ENCODE assay signal across 17 cellular contexts in genomic region chr4:142036795-142037583, GRCh38.
A peak's percentile ranks its signal among the peaks of the same experiment; 100 is the strongest.
DNase-seq lines count a peak whose midpoint lies in the region; ATAC-seq and TF ChIP-seq lines count a peak whose summit lies in the region.
"Had no signal": no experiment of that assay in that cellular context is flagged by ENCODE, and none has a peak within 500 bp of the region (broad histone marks: within the 10 kb centered on the region; RNA-seq: fewer than 3 reads in every experiment).

No MANE protein-coding gene starts in this region.

- TF ChIP-seq POLR2A in HCT116 (IDR thresholded peaks at IDR 0.05; ENCODE audit: borderline replicate concordance, extremely low read depth, insufficient read depth, insufficient read length) (no peak), body of pancreas (IDR thresholded peaks at IDR 0.05) (no peak), transverse colon (IDR thresholded peaks at IDR 0.05) (no peak)

- no peak overlapping the region for H3K9ac ChIP-seq in HCT116 (ENCODE audit: low read length)

- no peaks in the 10 kb centered on the region for H4K20me1 ChIP-seq in HCT116 (ENCODE audit: insufficient read depth)

- peak; percentile 70 for DNase-seq in ACHN
- DNase-seq in HCT116 (ENCODE audit: low read depth, low spot score): peak; percentile 19
- no peak for DNase-seq in body of pancreas
- peak; percentile 11 for DNase-seq in iris pigment epithelial cell (ENCODE audit: low read depth)
- DNase-seq in effector CD8-positive, alpha-beta T cell (lab: John Stamatoyannopoulos, UW): no peak
- DNase-seq in transverse colon: no peak
- DNase-seq: activated CD4-positive, alpha-beta memory T cell treated with anti-CD3 and anti-CD28 coated beads for 36 hours; activated naive CD8-positive, alpha-beta T cell treated with anti-CD3 and anti-CD28 coated beads for 36 hours; activated T-cell treated with anti-CD3 and anti-CD28 coated beads, Interleukin-2, amount 50 U/mL, for 4 hours; effector CD4-positive, alpha-beta T cell; MM.1S; NCI-H2029 treated with DMSO at 0.1 percent for 48 hours; NCI-H510A treated with DMSO at 0.1 percent for 48 hours had no signal

- H2AFZ ChIP-seq in HCT116 (ENCODE audit: low read depth, low read length, poor library complexity, severe bottlenecking): no peak overlapping the region

- no TSS peak for BruUV-seq in HCT116 (replicated peaks; lab: Mats Ljungman, UMichigan)

- H3K27me3 ChIP-seq in HCT116 (ENCODE audit: insufficient read depth, low read length) (no peaks in the 10 kb centered on the region), body of pancreas (no peaks in the 10 kb centered on the region), transverse colon (no peaks in the 10 kb centered on the region)
- H3K27me3 ChIP-seq: gastroesophageal sphincter had no signal

- TF ChIP-seq RAD21 in HCT116 (IDR thresholded peaks at IDR 0.05; ENCODE audit: low read depth): no peak

- 32 to 34% methylated on average over 4 of the region's 4 CpGs for WGBS in body of pancreas, 2 donors
- 80 to 81% methylated on average over 4 of the region's 4 CpGs for WGBS in transverse colon (ENCODE audit: low coverage in 1 of 2), 2 donors

- H3K27ac ChIP-seq in HCT116 (ENCODE audit: low read depth, low read length) (no peak overlapping the region), body of pancreas (no peak overlapping the region), transverse colon (no peak overlapping the region)
- H3K27ac ChIP-seq: gastroesophageal sphincter, SK-N-MC had no signal

- H3K9me2 ChIP-seq in HCT116 (ENCODE audit: insufficient read depth): no peaks in the 10 kb centered on the region

- CTCF ChIA-PET in HCT116 (lab: Charles Lee): no interaction called here

- no peaks in the 10 kb centered on the region for H3K79me2 ChIP-seq in HCT116 (ENCODE audit: insufficient read depth, low read length)

- H3K9me3 ChIP-seq in HCT116 (ENCODE audit: control insufficient read depth in 1 of 2, insufficient read depth in 1 of 2, low read depth in 1 of 2, low read length in 2 of 2) (no peaks in the 10 kb centered on the region), body of pancreas (no peaks in the 10 kb centered on the region), transverse colon (no peaks in the 10 kb centered on the region)
- H3K9me3 ChIP-seq: gastroesophageal sphincter had no signal

- peak overlapping the region; percentile 37 for H3K4me2 ChIP-seq in HCT116 (ENCODE audit: low read length)

- no peak for ATAC-seq in HCT116
- peak; percentile 15 for ATAC-seq in body of pancreas
- ATAC-seq in HG03097 (IDR thresholded peaks at IDR 0.05; ENCODE audit: low FRiP score, unreplicated experiment): no peak
- no peak for ATAC-seq in HG02981 (IDR thresholded peaks at IDR 0.05; ENCODE audit: unreplicated experiment)
- ATAC-seq: activated T-cell treated with anti-CD3 and anti-CD28 coated beads, Interleukin-2, amount 50 U/mL, for 4 hours; gastroesophageal sphincter had no signal

- no peak for TF ChIP-seq EP300 in transverse colon (IDR thresholded peaks at IDR 0.05; ENCODE audit: low read depth)

- in situ Hi-C loops in ACHN (cut with HindIII; ENCODE audit: low pct_ligation_motif_present, low pct_unique_long_range_greater_than_20kb, low sequenced_read_pairs): no loop called here
- in situ Hi-C loops in transverse colon (cut with MboI; ENCODE audit: low pct_ligation_motif_present in 1 of 4, low pct_unique_long_range_greater_than_20kb in 1 of 4, low sequenced_read_pairs in 3 of 4): no loop called here

- POLR2A ChIA-PET in HCT116 (lab: Charles Lee): no interaction called here

- no peak for TF ChIP-seq CTCF in HCT116 (IDR thresholded peaks at IDR 0.05 in 2 of 3, conservative IDR thresholded peaks at IDR 0.05 in 1 of 3; ENCODE audit: borderline replicate concordance in 1 of 3, insufficient read depth in 1 of 3, low read depth in 2 of 3, low read length in 2 of 3)
- no peak for TF ChIP-seq CTCF in body of pancreas (IDR thresholded peaks at IDR 0.05)
- no peak for TF ChIP-seq CTCF in transverse colon (IDR thresholded peaks at IDR 0.05)

- H3K4me3 ChIP-seq in HCT116 (replicated peaks in 1 of 2; ENCODE audit: low read depth in 1 of 2, low read length in 2 of 2) (no peak overlapping the region), body of pancreas (no peak overlapping the region), transverse colon (no peak overlapping the region)
- H3K4me3 ChIP-seq: gastroesophageal sphincter, SK-N-MC had no signal

- peaks cover 7 to 12% of the 10 kb centered on the region in 2 experiments; a peak in 3 of 4 replicates for H3K4me1 ChIP-seq in HCT116 (ENCODE audit: control insufficient read depth in 1 of 2, insufficient read depth in 2 of 2, low read length in 2 of 2)
- H3K4me1 ChIP-seq in body of pancreas: peaks cover 16% of the 10 kb centered on the region
- no peaks in the 10 kb centered on the region for H3K4me1 ChIP-seq in transverse colon
- H3K4me1 ChIP-seq: gastroesophageal sphincter had no signal

- H3K36me3 ChIP-seq in HCT116 (ENCODE audit: control insufficient read depth in 1 of 2, insufficient read depth in 2 of 2, low read length in 2 of 2) (no peaks in the 10 kb centered on the region), body of pancreas (replicated peaks in 1 of 2; ENCODE audit: insufficient read depth in 1 of 2, low read depth in 2 of 2) (no peaks in the 10 kb centered on the region), transverse colon (no peaks in the 10 kb centered on the region)
- H3K36me3 ChIP-seq: gastroesophageal sphincter had no signal

- RAD21 ChIA-PET in HCT116 (lab: Charles Lee; ENCODE audit: low non-redundant PET in 1 of 2, low total read pairs in 2 of 2, uncharacterized antibody in 2 of 2, unreplicated experiment in 2 of 2): no interaction called here

- intact Hi-C loops in HCT116 (cut with micrococcal nuclease) (no loop called here), body of pancreas (cut with DNase I) (no loop called here), transverse colon (cut with DNase I; ENCODE audit: low total_unique reads) (no loop called here)

TF ChIP-seq in HCT116, 20 proteins besides CTCF, POLR2A, EP300 and RAD21:
- TF ChIP-seq EGR1 (IDR thresholded peaks at IDR 0.05; ENCODE audit: low read depth): no peak
- peak; percentile 36; the same call in 1 of the 2 replicates for TF ChIP-seq FOSL1 (IDR thresholded peaks at IDR 0.05; ENCODE audit: low read depth)
- no peak for TF ChIP-seq SRF (IDR thresholded peaks at IDR 0.05; ENCODE audit: low read depth)
- TF ChIP-seq ZNF274 (IDR thresholded peaks at IDR 0.05; ENCODE audit: low read depth, low read length): no peak
- TF ChIP-seq SP1 (IDR thresholded peaks at IDR 0.05; ENCODE audit: low read depth): peak; percentile 34; the same call in 1 of the 2 replicates
- TF ChIP-seq EZH2phosphoT487 (IDR thresholded peaks at IDR 0.05; ENCODE audit: borderline replicate concordance): no peak
TF ChIP-seq in HCT116: peak in this region for 2.

Comparison
In these comparisons a context has a peak if more than half of its experiments do, and no peak if none do; other contexts are left out.
1. DNase-seq: peak in ACHN (single experiment), HCT116 (single experiment) and iris pigment epithelial cell (single experiment); none in body of pancreas (0 of 4), effector CD8-positive, alpha-beta T cell (single experiment) and transverse colon (single experiment).